Comparison of ENCODE assay signal across 9 cellular contexts in genomic region chr13:51832471-51833152, GRCh38. TPM values are rescaled to one million over a fixed set of nuclear protein-coding genes. Genes with fewer than 3 reads are reported as not detected.
DNase-seq lines count a peak whose midpoint lies in the region; ATAC-seq and TF ChIP-seq lines count a peak whose summit lies in the region.
"Had no signal": no experiment of that assay in that cellular context is flagged by ENCODE, and none has a peak within 500 bp of the region (broad histone marks: within the 10 kb centered on the region; RNA-seq: fewer than 3 reads in every experiment).

No MANE protein-coding gene starts in this region.

- H3K27me3 ChIP-seq in right atrium auricular region, result no peaks in the 10 kb centered on the region
- no peaks in the 10 kb centered on the region for H3K27me3 ChIP-seq in thoracic aorta (replicated peaks; ENCODE audit: insufficient read depth)

- H3K4me3 ChIP-seq in right atrium auricular region (no peak overlapping the region), thoracic aorta (no peak overlapping the region)

- H3K9me3 ChIP-seq in right atrium auricular region, result no peaks in the 10 kb centered on the region
- no peaks in the 10 kb centered on the region for H3K9me3 ChIP-seq in thoracic aorta

- H3K27ac ChIP-seq in right atrium auricular region (no peak overlapping the region), thoracic aorta (no peak overlapping the region)
- H3K27ac ChIP-seq: epithelial cell of prostate had no signal

- H3K36me3 ChIP-seq in right atrium auricular region (no peaks in the 10 kb centered on the region), thoracic aorta (no peaks in the 10 kb centered on the region)

- ATAC-seq in HG02642 (IDR thresholded peaks at IDR 0.05; ENCODE audit: poor library complexity, unreplicated experiment) (peak; percentile 78), thoracic aorta (ENCODE audit: insufficient number of reproducible peaks, low FRiP score, low read depth) (no peak)

- H3K4me1 ChIP-seq in right atrium auricular region (peaks cover 0 to 7% of the 10 kb centered on the region in 2 donors), thoracic aorta (ENCODE audit: control insufficient read depth in 1 of 2, low read depth in 2 of 2) (no peaks in the 10 kb centered on the region)

- DNase-seq in A172 (ENCODE audit: low spot score), result peak; percentile 39
- peak; percentile 84 to 89 for DNase-seq in NOMO-1 (lab: John Stamatoyannopoulos, UW; ENCODE audit: unreplicated experiment in 2 of 2)
- DNase-seq in activated naive CD4-positive, alpha-beta T cell treated with anti-CD3 and anti-CD28 coated beads, Interleukin-2, amount 50 U/mL, for 16 hours, result peak; percentile 52
- DNase-seq in right atrium auricular region (ENCODE audit: low spot score), result peak; percentile 59
- DNase-seq in thoracic aorta (ENCODE audit: low spot score), result no peak
- DNase-seq in NCI-H128 (lab: John Stamatoyannopoulos, UW; ENCODE audit: unreplicated experiment), result no peak

- TF ChIP-seq CTCF in GM12872 (IDR thresholded peaks at IDR 0.05; ENCODE audit: insufficient read depth, low read depth, low read length), result peak; percentile 57
- peak; percentile 21 to 71 for TF ChIP-seq CTCF in right atrium auricular region (IDR thresholded peaks at IDR 0.05)
- TF ChIP-seq CTCF in thoracic aorta (IDR thresholded peaks at IDR 0.05), result peak; percentile 41

RNA-seq across cellular contexts. Expression of gene TMEM272, which starts 12.4 kb away (rescaled TPM):
- total RNA-seq in A172 (2014; rRNA removed; shearing (Covaris generic)), result not detected in 2 replicates
- total RNA-seq in right atrium auricular region, result 1 to 10 TPM in 1 of 2 donors, under 1 TPM in 1; 0.74 to 1.1 TPM
- total RNA-seq in thoracic aorta, result not detected

RNA-seq across cellular contexts. Expression of gene DHRS12, which starts 28.6 kb away (rescaled TPM):
- 3.1 and 6.1 TPM in 2 replicates for total RNA-seq in A172 (2014; rRNA removed; shearing (Covaris generic))
- total RNA-seq in right atrium auricular region, result 10 to 100 TPM in 1 of 2 donors, 1 to 10 TPM in 1; 9.6 to 10.1 TPM
- total RNA-seq in thoracic aorta, result 10 to 100 TPM in 1 of 2 donors, 1 to 10 TPM in 1; 4.9 to 13.3 TPM

RNA-seq across cellular contexts. Expression of gene CCDC70, which starts 29.2 kb away (rescaled TPM):
- total RNA-seq in A172 (2014; rRNA removed; shearing (Covaris generic)), result not detected in 2 replicates
- not detected for total RNA-seq in right atrium auricular region
- not detected for total RNA-seq in thoracic aorta

Comparison
In these comparisons a context has a peak if more than half of its experiments do, and no peak if none do; other contexts are left out.
1. DNase-seq: peak in A172 (single experiment), NOMO-1 (2 of 2), activated naive CD4-positive, alpha-beta T cell treated with anti-CD3 and anti-CD28 coated beads, Interleukin-2, amount 50 U/mL, for 16 hours (single experiment) and right atrium auricular region (single experiment); none in thoracic aorta (single experiment) and NCI-H128 (single experiment).
2. Peak in every context shown above with its lines, with median percentiles within 50 percentile points of each other: CTCF ChIP-seq.